In genomic region chr17:59859444-59860025, GRCh38 we compare ENCODE assay signal across 8 cellular contexts. TPM values are rescaled to one million over a fixed set of nuclear protein-coding genes. Genes with fewer than 3 reads are reported as not detected.
DNase-seq lines count a peak whose midpoint lies in the region; ATAC-seq, FAIRE-seq and TF ChIP-seq lines count a peak whose summit lies in the region.

No MANE protein-coding gene starts in this region.

- H3K4me3 ChIP-seq in A549 (no peak overlapping the region), GM12864 (ENCODE audit: low read depth, low read length) (no peak overlapping the region), SK-N-MC (no peak overlapping the region), fibroblast of mammary gland (ENCODE audit: control insufficient read depth, low read depth, low read length) (no peak overlapping the region), skin epidermis (no peak overlapping the region)

- peaks cover 51% of the 10 kb centered on the region for H3K4me1 ChIP-seq in A549

- TF ChIP-seq CTCF in A549 (IDR thresholded peaks at IDR 0.05) = peak; percentile 90
- TF ChIP-seq CTCF in GM12864 (IDR thresholded peaks at IDR 0.05; ENCODE audit: low read depth, low read length, missing control alignments) = peak; percentile 34
- TF ChIP-seq CTCF in fibroblast of mammary gland (conservative IDR thresholded peaks at IDR 0.05; ENCODE audit: control insufficient read depth, insufficient read depth, low read depth, low read length) = peak; percentile 67

- CTCF ChIA-PET in A549 (lab: Yijun Ruan, JAX) (interaction anchor here (0.6 to 2.1 kb wide), 27 partner anchors 10 to 527 kb away, joined by 3 to 15 read pairs (median 4); partner anchors contain the start of gene VMP1), HEK293T (lab: Yijun Ruan, JAX) (interaction anchor here (0.6 to 1.8 kb wide), 6 partner anchors 20 to 113 kb away, joined by 3 to 5 read pairs (median 4); no protein-coding TSS in a partner anchor)

- 0 out of 6 replicates have a peak, but pooled peaks of 1 of the 2 experiments have one; percentile 41 for ATAC-seq in A549

- 81% methylated on average over 2 of the region's 2 CpGs for WGBS in A549 (ENCODE audit: missing lambda C conversion rate)

- POLR2A ChIA-PET in A549 (lab: Yijun Ruan, JAX) (interaction anchor here (1.0 to 2.1 kb wide), 5 partner anchors 33 to 240 kb away, joined by 3 to 18 read pairs (median 4); partner anchors contain the start of genes CLTC, RNFT1, RPS6KB1 and TUBD1), HEK293T (lab: Yijun Ruan, JAX) (no interaction called here)

- no peak overlapping the region for H3K9ac ChIP-seq in SK-N-MC (ENCODE audit: insufficient read length)

- no peak overlapping the region for H3K4me2 ChIP-seq in A549

- no peak for TF ChIP-seq EP300 in A549 (IDR thresholded peaks at IDR 0.05)

- no peaks in the 10 kb centered on the region; the same call in 1 of the 2 replicates for H3K36me3 ChIP-seq in SK-N-MC (ENCODE audit: insufficient read depth, low read length)

- peak; percentile 49 for FAIRE-seq in A549 (lab: Jason Lieb, UNC)

- TF ChIP-seq RAD21 in A549 (conservative IDR thresholded peaks at IDR 0.05 in 1 of 2, IDR thresholded peaks at IDR 0.05 in 1 of 2) = peak; percentile 92 to 95

- H3K27ac ChIP-seq in A549 (peak overlapping the region; percentile 91 to 96), SK-N-MC (peak overlapping the region; percentile 32; the same call in 1 of the 2 replicates), skin epidermis (peak overlapping the region in 11 of 21 experiments; percentile 23 to 73 (median 56))

- H3K9me3 ChIP-seq in A549 (peaks cover 4% of the 10 kb centered on the region; the same call in 1 of the 3 replicates), SK-N-MC (ENCODE audit: low read depth, low read length) (no peaks in the 10 kb centered on the region)

- no peak for TF ChIP-seq POLR2A in A549 (IDR thresholded peaks at IDR 0.05; ENCODE audit: low read length)

- DNase-seq in A549 (ENCODE audit: low read depth in 1 of 2, low spot score in 1 of 2) (peak in 1 of 2 experiments; percentile 83), GM12864 (ENCODE audit: low read depth) (no peak), SK-N-MC (ENCODE audit: low read depth, low spot score) (no peak), fibroblast of mammary gland (ENCODE audit: low read depth) (peak; percentile 78), anterior cingulate cortex (lab: John Stamatoyannopoulos, UW) (no peak), cerebellum (ENCODE audit: low spot score) (no peak), HEK293T (ENCODE audit: extremely low spot score) (no peak)

TF ChIP-seq in A549, 52 proteins besides CTCF, POLR2A, EP300 and RAD21:
- TF ChIP-seq ZSCAN20 (CRISPR knock-in tag; IDR thresholded peaks at IDR 0.05) = peak; percentile 13; the same call in 1 of the 2 replicates
- peak; percentile 89 for TF ChIP-seq SMC3 (IDR thresholded peaks at IDR 0.05)
- no peak for TF ChIP-seq EHMT2 (IDR thresholded peaks at IDR 0.05; ENCODE audit: low read depth)
- TF ChIP-seq JUN (IDR thresholded peaks at IDR 0.05) = no peak
- peak; percentile 42; the same call in 1 of the 2 replicates for TF ChIP-seq EHF (CRISPR knock-in tag; IDR thresholded peaks at IDR 0.05)

TF ChIP-seq in HEK293T, 16 proteins besides CTCF, POLR2A, EP300 and RAD21:
- TF ChIP-seq FOXA1 (IDR thresholded peaks at IDR 0.05) (no peak), LEF1 (IDR thresholded peaks at IDR 0.05; ENCODE audit: borderline replicate concordance) (no peak), BHLHE40 (IDR thresholded peaks at IDR 0.05; ENCODE audit: borderline replicate concordance) (no peak), FOXM1 (IDR thresholded peaks at IDR 0.05; ENCODE audit: borderline replicate concordance) (no peak), ARNT (IDR thresholded peaks at IDR 0.05) (no peak), SUZ12 (IDR thresholded peaks at IDR 0.05) (no peak), HDGF (IDR thresholded peaks at IDR 0.05; ENCODE audit: borderline replicate concordance) (no peak), ZNF384 (IDR thresholded peaks at IDR 0.05) (no peak), PKNOX1 (IDR thresholded peaks at IDR 0.05) (no peak), SP1 (IDR thresholded peaks at IDR 0.05) (no peak), ELF4 (IDR thresholded peaks at IDR 0.05) (no peak)

RNA-seq across cellular contexts. Expression of gene TUBD1, which starts 33.2 kb away (rescaled TPM):
- polyA plus RNA-seq in A549 (2011; rRNA removed) (24.4 and 28.3 TPM in 2 replicates), A549 (2017; fragmentation: RNase III; extraction: RNeasy Plus Mini Kit Qiagen cat#74134 plus additional on column Dnase treatment) (15.5 to 15.9 TPM (median 15.7 TPM) in 3 replicates)
- polyA plus RNA-seq in A549 (2012; cell fraction: cytosol; rRNA removed) = 9.0 and 10.4 TPM in 2 replicates
- 3.6 and 4.7 TPM in 2 replicates for polyA plus RNA-seq in A549 (2012; cell fraction: nucleus; rRNA removed)
- polyA minus RNA-seq in A549 (2011; rRNA and poly(A)+ RNA removed) = 27.4 and 33.7 TPM in 2 replicates
- total RNA-seq in cerebellum = 12.6 TPM

RNA-seq across cellular contexts. Expression of gene RPS6KB1, which starts 33.4 kb away (rescaled TPM):
- polyA plus RNA-seq in A549 (2011; rRNA removed) (53.7 and 57.3 TPM in 2 replicates), A549 (2017; fragmentation: RNase III; extraction: RNeasy Plus Mini Kit Qiagen cat#74134 plus additional on column Dnase treatment) (67.3 to 81.7 TPM (median 69.4 TPM) in 3 replicates)
- 16.0 and 16.7 TPM in 2 replicates for polyA plus RNA-seq in A549 (2012; cell fraction: cytosol; rRNA removed)
- 11.6 and 25.0 TPM in 2 replicates for polyA plus RNA-seq in A549 (2012; cell fraction: nucleus; rRNA removed)
- polyA minus RNA-seq in A549 (2011; rRNA and poly(A)+ RNA removed) = 35.0 and 37.4 TPM in 2 replicates
- 46.0 TPM for total RNA-seq in cerebellum

Comparison
In these comparisons a context has a peak if more than half of its experiments do, and no peak if none do; other contexts are left out.
1. H3K27ac ChIP-seq: peak in every context shown above with its lines; median percentile 94 in A549; 56 in skin epidermis; 32 in SK-N-MC.
2. CTCF ChIP-seq: peak in every context shown above with its lines; median percentile 90 in A549; 67 in fibroblast of mammary gland; 34 in GM12864.